Comparison of ENCODE assay signal across 19 cellular contexts in genomic region chr3:152176998-152177397, GRCh38.
DNase-seq lines count a peak whose midpoint lies in the region; TF ChIP-seq lines count a peak whose summit lies in the region.
"Had no signal": no experiment of that assay in that cellular context is flagged by ENCODE, and none has a peak within 500 bp of the region (broad histone marks: within the 10 kb centered on the region; RNA-seq: fewer than 3 reads in every experiment).

No MANE protein-coding gene starts in this region.

- no peaks in the 10 kb centered on the region for H3K4me1 ChIP-seq in right atrium auricular region

- H3K27ac ChIP-seq in right atrium auricular region, result no peak overlapping the region
- H3K27ac ChIP-seq: A549 had no signal

- H3K4me3 ChIP-seq in right atrium auricular region, result no peak overlapping the region
- H3K4me3 ChIP-seq: A549, SJSA1 had no signal

- H3K27ac Mint-ChIP-seq in HFFc6 (peak overlapping the region; percentile 72), osteocyte (ENCODE audit: unreplicated experiment) (peak overlapping the region; percentile 58)
- H3K27ac Mint-ChIP-seq: B cell had no signal

- H3K27me3 ChIP-seq in right atrium auricular region, result no peaks in the 10 kb centered on the region
- H3K27me3 ChIP-seq: SJSA1 had no signal

- H3K4me1 Mint-ChIP-seq in HFFc6 (ENCODE audit: low read depth), result peaks cover 60% of the 10 kb centered on the region
- H3K4me1 Mint-ChIP-seq in osteocyte (ENCODE audit: unreplicated experiment), result peaks cover 38% of the 10 kb centered on the region

- H3K36me3 ChIP-seq in right atrium auricular region, result no peaks in the 10 kb centered on the region
- H3K36me3 ChIP-seq: SJSA1 had no signal

- TF ChIP-seq CTCF in HFFc6 (IDR thresholded peaks at IDR 0.05) (no peak), osteocyte (IDR thresholded peaks at IDR 0.05) (no peak), right atrium auricular region (IDR thresholded peaks at IDR 0.05) (no peak)

- H3K9me3 Mint-ChIP-seq in HFFc6, result no peaks in the 10 kb centered on the region
- H3K9me3 Mint-ChIP-seq in osteocyte (ENCODE audit: unreplicated experiment), result no peaks in the 10 kb centered on the region

- H3K27me3 Mint-ChIP-seq in HFFc6 (ENCODE audit: insufficient read depth) (no peaks in the 10 kb centered on the region), osteocyte (ENCODE audit: unreplicated experiment) (no peaks in the 10 kb centered on the region)
- H3K27me3 Mint-ChIP-seq: B cell had no signal

- H3K9me3 ChIP-seq in right atrium auricular region, result no peaks in the 10 kb centered on the region
- H3K9me3 ChIP-seq: SJSA1 had no signal

- peaks cover 9% of the 10 kb centered on the region; the same call in 1 of the 2 replicates for H3K36me3 Mint-ChIP-seq in HFFc6 (ENCODE audit: low read depth)
- no peaks in the 10 kb centered on the region for H3K36me3 Mint-ChIP-seq in osteocyte (ENCODE audit: unreplicated experiment)

- H3K4me3 Mint-ChIP-seq in HFFc6 (peak overlapping the region; percentile 69; the same call in 1 of the 2 replicates), osteocyte (ENCODE audit: unreplicated experiment) (no peak overlapping the region)
- H3K4me3 Mint-ChIP-seq: B cell had no signal

- DNase-seq in EH (ENCODE audit: low read depth) (peak; percentile 21), HFFc6 (no peak), astrocyte of the hippocampus (ENCODE audit: low read depth, low spot score) (peak; percentile 31), osteocyte (ENCODE audit: extremely low spot score, unreplicated experiment) (no peak), right atrium auricular region (ENCODE audit: low spot score) (no peak), NCI-H446 treated with DMSO at 0.1 percent for 48 hours (lab: John Stamatoyannopoulos, UW) (no peak)
- no peak for DNase-seq in activated T-cell treated with anti-CD3 and anti-CD28 coated beads, Interleukin-2, amount 50 U/mL, for 48 hours
- DNase-seq: DMS53; GF-D8; H7; KBM-7; NCI-H1417; NCI-H187; NCI-H69; NK-92 treated with Interleukin-12 subunit alpha and Interleukin-12 subunit beta, amount 100 ng/mL, for 24 hours; T-helper 1 cell had no signal

Comparison
In these comparisons a context has a peak if more than half of its experiments do, and no peak if none do; other contexts are left out.
1. DNase-seq: peak in EH (single experiment) and astrocyte of the hippocampus (single experiment); none in HFFc6 (single experiment), osteocyte (single experiment), right atrium auricular region (single experiment), activated T-cell treated with anti-CD3 and anti-CD28 coated beads, Interleukin-2, amount 50 U/mL, for 48 hours (0 of 2) and NCI-H446 treated with DMSO at 0.1 percent for 48 hours (single experiment).